1 cellular context compared by ENCODE assay signal in the genomic region with DNA sequence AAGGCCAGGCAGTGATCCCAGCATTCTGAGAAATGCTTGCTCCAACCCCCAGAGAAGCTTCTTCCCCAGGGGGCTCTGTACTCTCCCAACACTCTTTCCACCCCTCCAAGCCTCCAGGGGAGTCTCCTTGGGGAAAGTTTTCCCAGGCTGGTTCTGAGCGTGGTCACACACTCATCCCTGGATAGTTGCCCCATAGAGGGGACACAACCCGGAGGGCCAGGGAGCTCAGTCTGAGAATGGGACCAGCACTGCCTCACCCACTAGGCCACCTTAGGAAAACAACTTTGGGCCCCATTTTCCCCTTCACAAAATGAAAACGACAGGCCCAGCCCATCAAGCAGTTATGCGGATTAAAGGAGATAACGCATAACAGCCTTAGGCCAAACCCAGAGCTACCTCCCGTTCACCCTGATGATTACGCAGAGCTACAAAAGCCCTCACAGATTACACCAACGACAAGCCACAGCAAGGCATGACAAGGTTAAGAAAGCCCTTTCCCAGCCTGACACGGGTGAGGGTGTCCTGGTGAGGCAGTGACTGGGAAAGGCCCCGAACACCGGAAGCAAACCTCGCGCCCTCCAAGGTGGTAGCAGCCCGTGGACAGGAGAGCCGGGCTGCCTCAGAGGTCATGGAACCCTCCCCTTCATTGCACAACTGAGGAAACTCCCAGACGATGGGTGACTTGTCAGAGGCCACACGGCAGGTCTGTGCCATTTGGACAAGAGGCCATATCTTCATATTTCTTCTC.
TF ChIP-seq lines count a peak whose summit lies in the region.

No MANE protein-coding gene starts in this region.

TF ChIP-seq in K562, 482 proteins besides CTCF, POLR2A, EP300 and RAD21 (continued from another document and continues in another):
- peak; percentile 25; the same call in 1 of the 2 replicates for TF ChIP-seq ZNF174 (CRISPR knock-in tag; IDR thresholded peaks at IDR 0.05)
- TF ChIP-seq, protein P1, sequence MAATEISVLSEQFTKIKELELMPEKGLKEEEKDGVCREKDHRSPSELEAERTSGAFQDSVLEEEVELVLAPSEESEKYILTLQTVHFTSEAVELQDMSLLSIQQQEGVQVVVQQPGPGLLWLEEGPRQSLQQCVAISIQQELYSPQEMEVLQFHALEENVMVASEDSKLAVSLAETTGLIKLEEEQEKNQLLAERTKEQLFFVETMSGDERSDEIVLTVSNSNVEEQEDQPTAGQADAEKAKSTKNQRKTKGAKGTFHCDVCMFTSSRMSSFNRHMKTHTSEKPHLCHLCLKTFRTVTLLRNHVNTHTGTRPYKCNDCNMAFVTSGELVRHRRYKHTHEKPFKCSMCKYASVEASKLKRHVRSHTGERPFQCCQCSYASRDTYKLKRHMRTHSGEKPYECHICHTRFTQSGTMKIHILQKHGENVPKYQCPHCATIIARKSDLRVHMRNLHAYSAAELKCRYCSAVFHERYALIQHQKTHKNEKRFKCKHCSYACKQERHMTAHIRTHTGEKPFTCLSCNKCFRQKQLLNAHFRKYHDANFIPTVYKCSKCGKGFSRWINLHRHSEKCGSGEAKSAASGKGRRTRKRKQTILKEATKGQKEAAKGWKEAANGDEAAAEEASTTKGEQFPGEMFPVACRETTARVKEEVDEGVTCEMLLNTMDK (IDR thresholded peaks at IDR 0.05; ENCODE audit: borderline replicate concordance, insufficient read depth, low read depth, low read length, poor library complexity, severe bottlenecking) = no peak
- TF ChIP-seq NR2C1 (IDR thresholded peaks at IDR 0.05) = peak; percentile 81
- peak; percentile 90 for TF ChIP-seq NR2C1 (tag; IDR thresholded peaks at IDR 0.05)
- TF ChIP-seq, protein P2, sequence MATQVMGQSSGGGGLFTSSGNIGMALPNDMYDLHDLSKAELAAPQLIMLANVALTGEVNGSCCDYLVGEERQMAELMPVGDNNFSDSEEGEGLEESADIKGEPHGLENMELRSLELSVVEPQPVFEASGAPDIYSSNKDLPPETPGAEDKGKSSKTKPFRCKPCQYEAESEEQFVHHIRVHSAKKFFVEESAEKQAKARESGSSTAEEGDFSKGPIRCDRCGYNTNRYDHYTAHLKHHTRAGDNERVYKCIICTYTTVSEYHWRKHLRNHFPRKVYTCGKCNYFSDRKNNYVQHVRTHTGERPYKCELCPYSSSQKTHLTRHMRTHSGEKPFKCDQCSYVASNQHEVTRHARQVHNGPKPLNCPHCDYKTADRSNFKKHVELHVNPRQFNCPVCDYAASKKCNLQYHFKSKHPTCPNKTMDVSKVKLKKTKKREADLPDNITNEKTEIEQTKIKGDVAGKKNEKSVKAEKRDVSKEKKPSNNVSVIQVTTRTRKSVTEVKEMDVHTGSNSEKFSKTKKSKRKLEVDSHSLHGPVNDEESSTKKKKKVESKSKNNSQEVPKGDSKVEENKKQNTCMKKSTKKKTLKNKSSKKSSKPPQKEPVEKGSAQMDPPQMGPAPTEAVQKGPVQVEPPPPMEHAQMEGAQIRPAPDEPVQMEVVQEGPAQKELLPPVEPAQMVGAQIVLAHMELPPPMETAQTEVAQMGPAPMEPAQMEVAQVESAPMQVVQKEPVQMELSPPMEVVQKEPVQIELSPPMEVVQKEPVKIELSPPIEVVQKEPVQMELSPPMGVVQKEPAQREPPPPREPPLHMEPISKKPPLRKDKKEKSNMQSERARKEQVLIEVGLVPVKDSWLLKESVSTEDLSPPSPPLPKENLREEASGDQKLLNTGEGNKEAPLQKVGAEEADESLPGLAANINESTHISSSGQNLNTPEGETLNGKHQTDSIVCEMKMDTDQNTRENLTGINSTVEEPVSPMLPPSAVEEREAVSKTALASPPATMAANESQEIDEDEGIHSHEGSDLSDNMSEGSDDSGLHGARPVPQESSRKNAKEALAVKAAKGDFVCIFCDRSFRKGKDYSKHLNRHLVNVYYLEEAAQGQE (CRISPR knock-in tag; IDR thresholded peaks at IDR 0.05; ENCODE audit: low read depth) = peak; percentile 62; the same call in 1 of the 2 replicates
- TF ChIP-seq, protein P3, sequence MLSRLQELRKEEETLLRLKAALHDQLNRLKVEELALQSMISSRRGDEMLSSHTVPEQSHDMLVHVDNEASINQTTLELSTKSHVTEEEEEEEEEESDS (CRISPR knock-in tag; IDR thresholded peaks at IDR 0.05) = no peak
- TF ChIP-seq, protein P4, sequence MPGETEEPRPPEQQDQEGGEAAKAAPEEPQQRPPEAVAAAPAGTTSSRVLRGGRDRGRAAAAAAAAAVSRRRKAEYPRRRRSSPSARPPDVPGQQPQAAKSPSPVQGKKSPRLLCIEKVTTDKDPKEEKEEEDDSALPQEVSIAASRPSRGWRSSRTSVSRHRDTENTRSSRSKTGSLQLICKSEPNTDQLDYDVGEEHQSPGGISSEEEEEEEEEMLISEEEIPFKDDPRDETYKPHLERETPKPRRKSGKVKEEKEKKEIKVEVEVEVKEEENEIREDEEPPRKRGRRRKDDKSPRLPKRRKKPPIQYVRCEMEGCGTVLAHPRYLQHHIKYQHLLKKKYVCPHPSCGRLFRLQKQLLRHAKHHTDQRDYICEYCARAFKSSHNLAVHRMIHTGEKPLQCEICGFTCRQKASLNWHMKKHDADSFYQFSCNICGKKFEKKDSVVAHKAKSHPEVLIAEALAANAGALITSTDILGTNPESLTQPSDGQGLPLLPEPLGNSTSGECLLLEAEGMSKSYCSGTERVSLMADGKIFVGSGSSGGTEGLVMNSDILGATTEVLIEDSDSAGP (CRISPR knock-in tag; IDR thresholded peaks at IDR 0.05) = no peak
- TF ChIP-seq, protein P5, sequence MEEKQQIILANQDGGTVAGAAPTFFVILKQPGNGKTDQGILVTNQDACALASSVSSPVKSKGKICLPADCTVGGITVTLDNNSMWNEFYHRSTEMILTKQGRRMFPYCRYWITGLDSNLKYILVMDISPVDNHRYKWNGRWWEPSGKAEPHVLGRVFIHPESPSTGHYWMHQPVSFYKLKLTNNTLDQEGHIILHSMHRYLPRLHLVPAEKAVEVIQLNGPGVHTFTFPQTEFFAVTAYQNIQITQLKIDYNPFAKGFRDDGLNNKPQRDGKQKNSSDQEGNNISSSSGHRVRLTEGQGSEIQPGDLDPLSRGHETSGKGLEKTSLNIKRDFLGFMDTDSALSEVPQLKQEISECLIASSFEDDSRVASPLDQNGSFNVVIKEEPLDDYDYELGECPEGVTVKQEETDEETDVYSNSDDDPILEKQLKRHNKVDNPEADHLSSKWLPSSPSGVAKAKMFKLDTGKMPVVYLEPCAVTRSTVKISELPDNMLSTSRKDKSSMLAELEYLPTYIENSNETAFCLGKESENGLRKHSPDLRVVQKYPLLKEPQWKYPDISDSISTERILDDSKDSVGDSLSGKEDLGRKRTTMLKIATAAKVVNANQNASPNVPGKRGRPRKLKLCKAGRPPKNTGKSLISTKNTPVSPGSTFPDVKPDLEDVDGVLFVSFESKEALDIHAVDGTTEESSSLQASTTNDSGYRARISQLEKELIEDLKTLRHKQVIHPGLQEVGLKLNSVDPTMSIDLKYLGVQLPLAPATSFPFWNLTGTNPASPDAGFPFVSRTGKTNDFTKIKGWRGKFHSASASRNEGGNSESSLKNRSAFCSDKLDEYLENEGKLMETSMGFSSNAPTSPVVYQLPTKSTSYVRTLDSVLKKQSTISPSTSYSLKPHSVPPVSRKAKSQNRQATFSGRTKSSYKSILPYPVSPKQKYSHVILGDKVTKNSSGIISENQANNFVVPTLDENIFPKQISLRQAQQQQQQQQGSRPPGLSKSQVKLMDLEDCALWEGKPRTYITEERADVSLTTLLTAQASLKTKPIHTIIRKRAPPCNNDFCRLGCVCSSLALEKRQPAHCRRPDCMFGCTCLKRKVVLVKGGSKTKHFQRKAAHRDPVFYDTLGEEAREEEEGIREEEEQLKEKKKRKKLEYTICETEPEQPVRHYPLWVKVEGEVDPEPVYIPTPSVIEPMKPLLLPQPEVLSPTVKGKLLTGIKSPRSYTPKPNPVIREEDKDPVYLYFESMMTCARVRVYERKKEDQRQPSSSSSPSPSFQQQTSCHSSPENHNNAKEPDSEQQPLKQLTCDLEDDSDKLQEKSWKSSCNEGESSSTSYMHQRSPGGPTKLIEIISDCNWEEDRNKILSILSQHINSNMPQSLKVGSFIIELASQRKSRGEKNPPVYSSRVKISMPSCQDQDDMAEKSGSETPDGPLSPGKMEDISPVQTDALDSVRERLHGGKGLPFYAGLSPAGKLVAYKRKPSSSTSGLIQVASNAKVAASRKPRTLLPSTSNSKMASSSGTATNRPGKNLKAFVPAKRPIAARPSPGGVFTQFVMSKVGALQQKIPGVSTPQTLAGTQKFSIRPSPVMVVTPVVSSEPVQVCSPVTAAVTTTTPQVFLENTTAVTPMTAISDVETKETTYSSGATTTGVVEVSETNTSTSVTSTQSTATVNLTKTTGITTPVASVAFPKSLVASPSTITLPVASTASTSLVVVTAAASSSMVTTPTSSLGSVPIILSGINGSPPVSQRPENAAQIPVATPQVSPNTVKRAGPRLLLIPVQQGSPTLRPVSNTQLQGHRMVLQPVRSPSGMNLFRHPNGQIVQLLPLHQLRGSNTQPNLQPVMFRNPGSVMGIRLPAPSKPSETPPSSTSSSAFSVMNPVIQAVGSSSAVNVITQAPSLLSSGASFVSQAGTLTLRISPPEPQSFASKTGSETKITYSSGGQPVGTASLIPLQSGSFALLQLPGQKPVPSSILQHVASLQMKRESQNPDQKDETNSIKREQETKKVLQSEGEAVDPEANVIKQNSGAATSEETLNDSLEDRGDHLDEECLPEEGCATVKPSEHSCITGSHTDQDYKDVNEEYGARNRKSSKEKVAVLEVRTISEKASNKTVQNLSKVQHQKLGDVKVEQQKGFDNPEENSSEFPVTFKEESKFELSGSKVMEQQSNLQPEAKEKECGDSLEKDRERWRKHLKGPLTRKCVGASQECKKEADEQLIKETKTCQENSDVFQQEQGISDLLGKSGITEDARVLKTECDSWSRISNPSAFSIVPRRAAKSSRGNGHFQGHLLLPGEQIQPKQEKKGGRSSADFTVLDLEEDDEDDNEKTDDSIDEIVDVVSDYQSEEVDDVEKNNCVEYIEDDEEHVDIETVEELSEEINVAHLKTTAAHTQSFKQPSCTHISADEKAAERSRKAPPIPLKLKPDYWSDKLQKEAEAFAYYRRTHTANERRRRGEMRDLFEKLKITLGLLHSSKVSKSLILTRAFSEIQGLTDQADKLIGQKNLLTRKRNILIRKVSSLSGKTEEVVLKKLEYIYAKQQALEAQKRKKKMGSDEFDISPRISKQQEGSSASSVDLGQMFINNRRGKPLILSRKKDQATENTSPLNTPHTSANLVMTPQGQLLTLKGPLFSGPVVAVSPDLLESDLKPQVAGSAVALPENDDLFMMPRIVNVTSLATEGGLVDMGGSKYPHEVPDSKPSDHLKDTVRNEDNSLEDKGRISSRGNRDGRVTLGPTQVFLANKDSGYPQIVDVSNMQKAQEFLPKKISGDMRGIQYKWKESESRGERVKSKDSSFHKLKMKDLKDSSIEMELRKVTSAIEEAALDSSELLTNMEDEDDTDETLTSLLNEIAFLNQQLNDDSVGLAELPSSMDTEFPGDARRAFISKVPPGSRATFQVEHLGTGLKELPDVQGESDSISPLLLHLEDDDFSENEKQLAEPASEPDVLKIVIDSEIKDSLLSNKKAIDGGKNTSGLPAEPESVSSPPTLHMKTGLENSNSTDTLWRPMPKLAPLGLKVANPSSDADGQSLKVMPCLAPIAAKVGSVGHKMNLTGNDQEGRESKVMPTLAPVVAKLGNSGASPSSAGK (IDR thresholded peaks at IDR 0.05) = peak; percentile 80
- TF ChIP-seq, protein P6, sequence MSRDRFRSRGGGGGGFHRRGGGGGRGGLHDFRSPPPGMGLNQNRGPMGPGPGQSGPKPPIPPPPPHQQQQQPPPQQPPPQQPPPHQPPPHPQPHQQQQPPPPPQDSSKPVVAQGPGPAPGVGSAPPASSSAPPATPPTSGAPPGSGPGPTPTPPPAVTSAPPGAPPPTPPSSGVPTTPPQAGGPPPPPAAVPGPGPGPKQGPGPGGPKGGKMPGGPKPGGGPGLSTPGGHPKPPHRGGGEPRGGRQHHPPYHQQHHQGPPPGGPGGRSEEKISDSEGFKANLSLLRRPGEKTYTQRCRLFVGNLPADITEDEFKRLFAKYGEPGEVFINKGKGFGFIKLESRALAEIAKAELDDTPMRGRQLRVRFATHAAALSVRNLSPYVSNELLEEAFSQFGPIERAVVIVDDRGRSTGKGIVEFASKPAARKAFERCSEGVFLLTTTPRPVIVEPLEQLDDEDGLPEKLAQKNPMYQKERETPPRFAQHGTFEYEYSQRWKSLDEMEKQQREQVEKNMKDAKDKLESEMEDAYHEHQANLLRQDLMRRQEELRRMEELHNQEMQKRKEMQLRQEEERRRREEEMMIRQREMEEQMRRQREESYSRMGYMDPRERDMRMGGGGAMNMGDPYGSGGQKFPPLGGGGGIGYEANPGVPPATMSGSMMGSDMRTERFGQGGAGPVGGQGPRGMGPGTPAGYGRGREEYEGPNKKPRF (IDR thresholded peaks at IDR 0.05; ENCODE audit: low read depth, low read length) = no peak
- no peak for TF ChIP-seq KDM2B (CRISPR knock-in tag; IDR thresholded peaks at IDR 0.05)
- peak; percentile 36; the same call in 1 of the 2 replicates for TF ChIP-seq ZFP1 (CRISPR knock-in tag; IDR thresholded peaks at IDR 0.05)
- no peak for TF ChIP-seq EGR1 (conservative IDR thresholded peaks at IDR 0.05)
- TF ChIP-seq NFYB (IDR thresholded peaks at IDR 0.05; ENCODE audit: extremely low read depth, insufficient read length) = no peak
- 0 out of 2 replicates have a peak, but pooled peaks have one; percentile 31 for TF ChIP-seq LCOR (CRISPR knock-in tag; IDR thresholded peaks at IDR 0.05)
- TF ChIP-seq, protein P7, sequence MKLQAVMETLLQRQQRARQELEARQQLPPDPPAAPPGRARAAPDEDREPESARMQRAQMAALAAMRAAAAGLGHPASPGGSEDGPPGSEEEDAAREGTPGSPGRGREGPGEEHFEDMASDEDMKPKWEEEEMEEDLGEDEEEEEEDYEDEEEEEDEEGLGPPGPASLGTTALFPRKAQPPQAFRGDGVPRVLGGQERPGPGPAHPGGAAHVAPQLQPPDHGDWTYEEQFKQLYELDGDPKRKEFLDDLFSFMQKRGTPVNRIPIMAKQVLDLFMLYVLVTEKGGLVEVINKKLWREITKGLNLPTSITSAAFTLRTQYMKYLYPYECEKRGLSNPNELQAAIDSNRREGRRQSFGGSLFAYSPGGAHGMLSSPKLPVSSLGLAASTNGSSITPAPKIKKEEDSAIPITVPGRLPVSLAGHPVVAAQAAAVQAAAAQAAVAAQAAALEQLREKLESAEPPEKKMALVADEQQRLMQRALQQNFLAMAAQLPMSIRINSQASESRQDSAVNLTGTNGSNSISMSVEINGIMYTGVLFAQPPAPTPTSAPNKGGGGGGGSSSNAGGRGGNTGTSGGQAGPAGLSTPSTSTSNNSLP (IDR thresholded peaks at IDR 0.05; ENCODE audit: borderline replicate concordance, low read depth, low read length) = 0 out of 2 replicates have a peak, but pooled peaks have one; percentile 25
- TF ChIP-seq, protein P8, sequence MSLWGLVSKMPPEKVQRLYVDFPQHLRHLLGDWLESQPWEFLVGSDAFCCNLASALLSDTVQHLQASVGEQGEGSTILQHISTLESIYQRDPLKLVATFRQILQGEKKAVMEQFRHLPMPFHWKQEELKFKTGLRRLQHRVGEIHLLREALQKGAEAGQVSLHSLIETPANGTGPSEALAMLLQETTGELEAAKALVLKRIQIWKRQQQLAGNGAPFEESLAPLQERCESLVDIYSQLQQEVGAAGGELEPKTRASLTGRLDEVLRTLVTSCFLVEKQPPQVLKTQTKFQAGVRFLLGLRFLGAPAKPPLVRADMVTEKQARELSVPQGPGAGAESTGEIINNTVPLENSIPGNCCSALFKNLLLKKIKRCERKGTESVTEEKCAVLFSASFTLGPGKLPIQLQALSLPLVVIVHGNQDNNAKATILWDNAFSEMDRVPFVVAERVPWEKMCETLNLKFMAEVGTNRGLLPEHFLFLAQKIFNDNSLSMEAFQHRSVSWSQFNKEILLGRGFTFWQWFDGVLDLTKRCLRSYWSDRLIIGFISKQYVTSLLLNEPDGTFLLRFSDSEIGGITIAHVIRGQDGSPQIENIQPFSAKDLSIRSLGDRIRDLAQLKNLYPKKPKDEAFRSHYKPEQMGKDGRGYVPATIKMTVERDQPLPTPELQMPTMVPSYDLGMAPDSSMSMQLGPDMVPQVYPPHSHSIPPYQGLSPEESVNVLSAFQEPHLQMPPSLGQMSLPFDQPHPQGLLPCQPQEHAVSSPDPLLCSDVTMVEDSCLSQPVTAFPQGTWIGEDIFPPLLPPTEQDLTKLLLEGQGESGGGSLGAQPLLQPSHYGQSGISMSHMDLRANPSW (CRISPR knock-in tag; IDR thresholded peaks at IDR 0.05) = no peak
